In the genomic region with DNA sequence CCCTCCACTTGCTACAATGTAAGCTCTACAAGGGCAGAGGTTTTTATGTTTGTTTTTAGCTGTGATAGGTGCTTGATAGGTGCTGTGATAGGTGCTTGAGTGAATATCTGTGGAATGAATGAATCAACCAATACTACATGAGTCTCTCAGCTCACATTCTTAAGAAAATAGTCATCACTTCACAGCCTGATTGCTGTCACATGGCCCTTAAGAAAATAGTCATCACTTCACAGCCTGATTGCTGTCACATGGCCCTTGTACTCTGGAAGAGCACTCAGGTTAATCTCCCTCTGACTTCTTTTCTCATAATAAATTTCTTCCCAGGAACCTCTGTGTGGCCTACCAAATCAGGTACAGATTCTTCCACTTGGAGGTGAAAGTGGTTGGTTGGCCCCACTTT, we compare ENCODE assay signal across 15 cellular contexts.
A peak's percentile ranks its signal among the peaks of the same experiment; 100 is the strongest.
DNase-seq lines count a peak whose midpoint lies in the region; ATAC-seq and TF ChIP-seq lines count a peak whose summit lies in the region.
"Had no signal": no experiment of that assay in that cellular context is flagged by ENCODE, and none has a peak within 500 bp of the region (broad histone marks: within the 10 kb centered on the region; RNA-seq: fewer than 3 reads in every experiment).

No MANE protein-coding gene starts in this region.

- no peak overlapping the region for H3K4me3 Mint-ChIP-seq in mesothelial cell of epicardium
- H3K4me3 Mint-ChIP-seq: immature natural killer cell had no signal

- H2AFZ ChIP-seq in PC-3 (ENCODE audit: low read length) = no peak overlapping the region
- H2AFZ ChIP-seq: PC-9 had no signal

- no peak overlapping the region for H3K9ac ChIP-seq in PC-3 (ENCODE audit: low read length)

- peak; percentile 75 for DNase-seq in ELR (ENCODE audit: low read depth)
- peak; percentile 61 for DNase-seq in PC-3
- DNase-seq in pulmonary artery endothelial cell (ENCODE audit: low read depth, low spot score) = peak; percentile 20
- no peak for DNase-seq in COLO829 (ENCODE audit: low spot score)
- DNase-seq in mesothelial cell of epicardium (ENCODE audit: low spot score in 2 of 2, unreplicated experiment in 2 of 2) = no peak
- no peak for DNase-seq in SKM-1 (lab: John Stamatoyannopoulos, UW; ENCODE audit: unreplicated experiment)
- DNase-seq: effector CD8-positive, alpha-beta T cell; GF-D8; immature natural killer cell had no signal

- no TSS peak for BruUV-seq in PC-3 (replicated peaks; lab: Mats Ljungman, UMichigan)

- H3K27me3 ChIP-seq in PC-3 (ENCODE audit: low read length) = no peaks in the 10 kb centered on the region

- H3K9me2 ChIP-seq in PC-3 (replicated peaks; ENCODE audit: low read length) = no peaks in the 10 kb centered on the region

- H3K4me1 Mint-ChIP-seq in mesothelial cell of epicardium = peaks cover 38% of the 10 kb centered on the region
- H3K4me1 Mint-ChIP-seq: immature natural killer cell had no signal

- no peaks in the 10 kb centered on the region for H3K9me3 Mint-ChIP-seq in mesothelial cell of epicardium
- H3K9me3 Mint-ChIP-seq: immature natural killer cell had no signal

- TF ChIP-seq CTCF in PC-3 (conservative IDR thresholded peaks at IDR 0.05; ENCODE audit: low read depth, low read length) (no peak), mesothelial cell of epicardium (IDR thresholded peaks at IDR 0.05; ENCODE audit: unreplicated experiment) (no peak)

- no peaks in the 10 kb centered on the region for H3K79me2 ChIP-seq in PC-3 (ENCODE audit: low read length)

- ATAC-seq in PC-3 (peak; percentile 94), esophagus mucosa (peak; percentile 93), HG02852 (IDR thresholded peaks at IDR 0.05; ENCODE audit: unreplicated experiment) (no peak)
- ATAC-seq: activated CD4-positive, CD25-positive, alpha-beta regulatory T cell treated with anti-CD3 and anti-CD28 coated beads, Interleukin-2, amount 50 U/mL, for 24 hours had no signal

- H3K4me3 ChIP-seq in PC-3 (ENCODE audit: low read length) = no peak overlapping the region
- H3K4me3 ChIP-seq: PC-9, thoracic aorta had no signal

- H3K27me3 Mint-ChIP-seq in mesothelial cell of epicardium (ENCODE audit: low read depth) = no peaks in the 10 kb centered on the region

- intact Hi-C loops in PC-3 (cut with micrococcal nuclease) = no loop called here

- H3F3A ChIP-seq in PC-3 (ENCODE audit: low read length, unreplicated experiment) = no peaks in the 10 kb centered on the region

- peaks cover 4% of the 10 kb centered on the region; the same call in 1 of the 2 replicates for H3K4me1 ChIP-seq in PC-3 (ENCODE audit: insufficient read depth, low read length)

- H3K27ac ChIP-seq in PC-3 (ENCODE audit: low read length) = no peak overlapping the region
- H3K27ac ChIP-seq: HL-60, PC-9, thoracic aorta had no signal

- POLR2A ChIA-PET in PC-3 (lab: Charles Lee; ENCODE audit: unreplicated experiment) = interaction anchor here (0.6 kb wide), 1 partner anchor 42 kb away, joined by 4 read pairs; no protein-coding TSS in a partner anchor

- H3K9me3 ChIP-seq in PC-3 (ENCODE audit: low read length) = no peaks in the 10 kb centered on the region
- H3K9me3 ChIP-seq: thoracic aorta had no signal

- no peaks in the 10 kb centered on the region for H3K36me3 Mint-ChIP-seq in mesothelial cell of epicardium
- H3K36me3 Mint-ChIP-seq: immature natural killer cell had no signal

- no peaks in the 10 kb centered on the region for H4K20me1 ChIP-seq in PC-3 (ENCODE audit: low read length)

- H3K36me3 ChIP-seq in PC-3 (ENCODE audit: low read depth, low read length) = no peaks in the 10 kb centered on the region
- H3K36me3 ChIP-seq: thoracic aorta had no signal

- H3K4me2 ChIP-seq in PC-3 (ENCODE audit: low read length) = no peak overlapping the region
- H3K4me2 ChIP-seq: PC-9 had no signal

- CTCF ChIA-PET in PC-3 (lab: Charles Lee) = no interaction called here

- H3K27ac Mint-ChIP-seq in mesothelial cell of epicardium = no peak overlapping the region
- H3K27ac Mint-ChIP-seq: immature natural killer cell had no signal

Comparison
In these comparisons a context has a peak if more than half of its experiments do, and no peak if none do; other contexts are left out.
1. DNase-seq: peak in ELR (single experiment), PC-3 (single experiment) and pulmonary artery endothelial cell (single experiment); none in COLO829 (single experiment), mesothelial cell of epicardium (0 of 2) and SKM-1 (single experiment).